11 cellular contexts compared by ENCODE assay signal in the genomic region with DNA sequence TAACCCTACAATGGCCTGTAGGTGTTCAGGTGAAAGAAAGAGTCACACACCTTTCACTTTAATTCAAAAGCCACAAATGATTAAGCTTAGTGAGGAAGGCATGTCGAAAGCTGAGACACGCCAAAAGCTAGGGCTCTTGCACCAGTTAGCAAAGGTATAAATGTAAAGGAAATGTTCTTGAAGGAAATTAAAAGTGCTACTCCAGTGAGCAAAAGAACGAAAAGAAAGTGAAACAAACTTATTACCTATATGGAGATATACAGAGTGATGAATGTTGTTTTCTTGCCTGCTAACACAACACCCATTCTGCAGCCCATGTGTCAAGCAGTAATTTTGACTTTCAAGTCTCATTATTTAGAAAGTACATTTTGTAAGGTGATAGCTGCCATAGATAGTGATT.
DNase-seq lines count a peak whose midpoint lies in the region; ATAC-seq and TF ChIP-seq lines count a peak whose summit lies in the region.
"Had no signal": no experiment of that assay in that cellular context is flagged by ENCODE, and none has a peak within 500 bp of the region (broad histone marks: within the 10 kb centered on the region; RNA-seq: fewer than 3 reads in every experiment).

No MANE protein-coding gene starts in this region.

- no peaks in the 10 kb centered on the region for H3K36me3 Mint-ChIP-seq in activated naive CD4-positive, alpha-beta T cell treated with anti-CD3 and anti-CD28 coated beads, Interleukin-2, amount 50 U/mL, for 72 hours

- in situ Hi-C loops in gastrocnemius medialis (cut with MboI; ENCODE audit: low sequenced_read_pairs in 4 of 4), result loop anchor here in 1 of 4 donors (25.0 kb wide), 1 partner anchor 106 kb away; no protein-coding TSS in a partner anchor

- H3K4me1 ChIP-seq in gastrocnemius medialis, result peaks cover 0 to 3% of the 10 kb centered on the region in 2 donors

- CTCF ChIA-PET in GM10248 (lab: Yijun Ruan, JAX), result interaction anchor here (1.0 to 1.3 kb wide), 2 partner anchors 13 to 43 kb away, joined by 3 read pairs; no protein-coding TSS in a partner anchor

- H3K4me3 ChIP-seq in GM12864 (ENCODE audit: low read depth, low read length), result peak overlapping the region; percentile 22; the same call in 1 of the 2 replicates
- H3K4me3 ChIP-seq in gastrocnemius medialis, result no peak overlapping the region
- H3K4me3 ChIP-seq: GM23248, PC-9 had no signal

- POLR2A ChIA-PET in GM10248 (lab: Yijun Ruan, JAX), result no interaction called here

- ATAC-seq in GM19455 (IDR thresholded peaks at IDR 0.05; ENCODE audit: unreplicated experiment) (peak; percentile 66), HG03159 (IDR thresholded peaks at IDR 0.05; ENCODE audit: unreplicated experiment) (peak; percentile 77), gastrocnemius medialis (no peak)
- peak; percentile 67 to 89 for ATAC-seq in activated naive CD4-positive, alpha-beta T cell treated with anti-CD3 and anti-CD28 coated beads, Interleukin-2, amount 50 U/mL, for 72 hours
- ATAC-seq: right cardiac atrium had no signal

- DNase-seq in GM12864 (ENCODE audit: low read depth) (no peak), gastrocnemius medialis (no peak), GM10248 (ENCODE audit: extremely low spot score) (no peak), GF-D8 (lab: John Stamatoyannopoulos, UW) (no peak), OCI-M2 (lab: John Stamatoyannopoulos, UW; ENCODE audit: unreplicated experiment) (no peak)
- no peak for DNase-seq in activated naive CD4-positive, alpha-beta T cell treated with anti-CD3 and anti-CD28 coated beads, Interleukin-2, amount 50 U/mL, for 72 hours (ENCODE audit: low spot score in 2 of 2)
- DNase-seq: GM23248, PC-9, right cardiac atrium had no signal

- TF ChIP-seq POLR2A in gastrocnemius medialis (IDR thresholded peaks at IDR 0.05), result no peak

- H3K9me3 Mint-ChIP-seq in activated naive CD4-positive, alpha-beta T cell treated with anti-CD3 and anti-CD28 coated beads, Interleukin-2, amount 50 U/mL, for 72 hours, result peaks cover 0 to 5% of the 10 kb centered on the region in 2 donors

- no peak overlapping the region for H3K27ac ChIP-seq in gastrocnemius medialis
- H3K27ac ChIP-seq: GM23248, PC-9 had no signal

- no peaks in the 10 kb centered on the region for H3K27me3 ChIP-seq in gastrocnemius medialis

- intact Hi-C loops in gastrocnemius medialis (cut with DNase I; ENCODE audit: low total_unique reads), result no loop called here

- no peak for TF ChIP-seq CTCF in GM12864 (IDR thresholded peaks at IDR 0.05; ENCODE audit: low read depth, low read length, missing control alignments)
- no peak for TF ChIP-seq CTCF in gastrocnemius medialis (IDR thresholded peaks at IDR 0.05 in 4 of 5, conservative IDR thresholded peaks at IDR 0.05 in 1 of 5)
- no peak for TF ChIP-seq CTCF in GM10248 (IDR thresholded peaks at IDR 0.05; ENCODE audit: control extremely low read depth, extremely low read depth, low read depth, missing control alignments)

- H3K36me3 ChIP-seq in gastrocnemius medialis, result no peaks in the 10 kb centered on the region

- H3K27ac Mint-ChIP-seq in activated naive CD4-positive, alpha-beta T cell treated with anti-CD3 and anti-CD28 coated beads, Interleukin-2, amount 50 U/mL, for 72 hours, result peak overlapping the region in 1 of 2 donors; percentile 73

- no peaks in the 10 kb centered on the region for H3K9me3 ChIP-seq in gastrocnemius medialis

Comparison
In these comparisons a context has a peak if more than half of its experiments do, and no peak if none do; other contexts are left out.
1. ATAC-seq: peak in GM19455 (single experiment), HG03159 (single experiment) and activated naive CD4-positive, alpha-beta T cell treated with anti-CD3 and anti-CD28 coated beads, Interleukin-2, amount 50 U/mL, for 72 hours (2 of 2); none in gastrocnemius medialis (0 of 2).